Comparison of ENCODE assay signal across 13 cellular contexts in the genomic region with DNA sequence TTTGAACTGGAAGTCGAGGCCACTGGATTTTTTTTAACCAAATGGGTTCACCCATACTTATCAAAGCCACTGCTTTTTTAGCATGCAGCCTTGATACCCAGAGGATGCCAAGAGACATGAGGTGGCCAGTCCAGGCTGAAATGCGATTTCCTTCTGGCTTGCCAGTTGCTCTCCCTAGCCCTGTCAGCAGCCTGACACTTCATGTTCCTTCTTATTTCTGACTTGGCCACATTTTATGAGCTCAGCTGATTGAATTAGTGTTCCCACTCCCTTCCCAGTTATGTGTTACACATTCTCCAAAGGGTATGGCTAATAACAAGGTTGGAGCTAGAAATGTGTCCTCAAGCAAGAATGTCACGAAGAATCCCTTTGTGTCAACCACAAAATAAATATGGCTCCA.
"Had no signal": no experiment of that assay in that cellular context is flagged by ENCODE, and none has a peak within 500 bp of the region (broad histone marks: within the 10 kb centered on the region; RNA-seq: fewer than 3 reads in every experiment).

No MANE protein-coding gene starts in this region.

- H3K4me1 ChIP-seq: left lung had no signal

- H3K9me3 ChIP-seq: left lung, mucosa of descending colon, thoracic aorta had no signal

- H2AFZ ChIP-seq: hepatocyte had no signal

- H3K27me3 ChIP-seq: hepatocyte, left lung had no signal

- ATAC-seq: activated CD4-positive, CD25-positive, alpha-beta regulatory T cell treated with anti-CD3 and anti-CD28 coated beads, Interleukin-2, amount 50 U/mL, for 24 hours; left lung; mucosa of descending colon; natural killer cell had no signal

- H3K4me3 ChIP-seq: hepatocyte, left lung, mucosa of descending colon, thoracic aorta had no signal

- H3K27ac ChIP-seq: hepatocyte, left lung, thoracic aorta had no signal

- H3K36me3 ChIP-seq: left lung, thoracic aorta had no signal

- DNase-seq: activated naive CD4-positive, alpha-beta T cell treated with Interleukin-2 at 50 U/mL for 16 hours; aorta; left lung; mammary epithelial cell; mucosa of descending colon; natural killer cell; stimulated activated CD4-positive, alpha-beta T cell treated with anti-CD3 and anti-CD28 coated beads, Interleukin-12 subunit alpha, Interleukin-12 subunit beta, amount 100 ng/mL, for 4 hours; stimulated activated CD4-positive, alpha-beta T cell treated with anti-CD3 and anti-CD28 coated beads, Interleukin-2, amount 100 ng/mL, for 24 hours had no signal

- H3K4me2 ChIP-seq: hepatocyte had no signal

- FAIRE-seq: bronchial epithelial cell, keratinocyte had no signal

- H3K79me2 ChIP-seq: hepatocyte had no signal
